Comparison of ENCODE assay signal across 26 cellular contexts in genomic region chr4:139470295-139470694, GRCh38.
"Had no signal": no experiment of that assay in that cellular context is flagged by ENCODE, and none has a peak within 500 bp of the region (broad histone marks: within the 10 kb centered on the region; RNA-seq: fewer than 3 reads in every experiment).

No MANE protein-coding gene starts in this region.

- H3K4me1 ChIP-seq: gastrocnemius medialis had no signal

- H3K4me3 Mint-ChIP-seq: activated CD4-positive, alpha-beta T cell treated with anti-CD3 and anti-CD28 coated beads, Interleukin-2, amount 10 ng/mL, durations not matched to agents 7 days and 5 days; activated CD8-positive, alpha-beta T cell treated with anti-CD3 and anti-CD28 coated beads for 36 hours; activated naive CD8-positive, alpha-beta T cell treated with anti-CD3 and anti-CD28 coated beads, Interleukin-2, amount 10 ng/mL, durations not matched to agents 7 days and 5 days; activated T-helper 1 cell treated with anti-CD3 and anti-CD28 coated beads, Interleukin-12 subunit alpha, Interleukin-12 subunit beta, Interleukin-2, Interleukin-4 antibody, amounts not matched to agents 30 ng/mL and 10 ng/mL and 1 ng/mL, durations not matched to agents 14 hours and 24 hours and 36 hours; endodermal cell; memory B cell; nephron; T-helper 2 cell treated with Interferon-gamma antibody and Interleukin-4, amounts not matched to agents 5 μg/mL and 100 μg/mL, for 36 hours had no signal

- H3K27me3 ChIP-seq: esophagus squamous epithelium, gastrocnemius medialis, upper lobe of left lung had no signal

- H3K27ac ChIP-seq: coronary artery, esophagus squamous epithelium, gastrocnemius medialis, thoracic aorta, upper lobe of left lung, VCaP had no signal

- H3K4me3 ChIP-seq: coronary artery, esophagus squamous epithelium, gastrocnemius medialis, thoracic aorta, upper lobe of left lung had no signal

- H3K27me3 Mint-ChIP-seq: activated CD4-positive, alpha-beta T cell treated with anti-CD3 and anti-CD28 coated beads, Interleukin-2, amount 10 ng/mL, durations not matched to agents 7 days and 5 days; activated CD8-positive, alpha-beta T cell treated with anti-CD3 and anti-CD28 coated beads for 36 hours; activated naive CD8-positive, alpha-beta T cell treated with anti-CD3 and anti-CD28 coated beads, Interleukin-2, amount 10 ng/mL, durations not matched to agents 7 days and 5 days; memory B cell had no signal

- H3K9me3 ChIP-seq: gastrocnemius medialis, thoracic aorta, upper lobe of left lung had no signal

- H3K4me1 Mint-ChIP-seq: activated CD4-positive, alpha-beta T cell treated with anti-CD3 and anti-CD28 coated beads, Interleukin-2, amount 10 ng/mL, durations not matched to agents 7 days and 5 days; activated naive CD8-positive, alpha-beta T cell treated with anti-CD3 and anti-CD28 coated beads, Interleukin-2, amount 10 ng/mL, durations not matched to agents 7 days and 5 days; nephron had no signal

- ATAC-seq: activated CD8-positive, alpha-beta T cell treated with anti-CD3 and anti-CD28 coated beads for 36 hours; gastrocnemius medialis; left ventricle myocardium superior; sciatic nerve had no signal

- H3K27ac Mint-ChIP-seq: activated CD4-positive, alpha-beta T cell treated with anti-CD3 and anti-CD28 coated beads, Interleukin-2, amount 10 ng/mL, durations not matched to agents 7 days and 5 days; activated CD8-positive, alpha-beta T cell treated with anti-CD3 and anti-CD28 coated beads for 36 hours; activated naive CD8-positive, alpha-beta T cell treated with anti-CD3 and anti-CD28 coated beads, Interleukin-2, amount 10 ng/mL, durations not matched to agents 7 days and 5 days; activated T-helper 1 cell treated with anti-CD3 and anti-CD28 coated beads, Interleukin-12 subunit alpha, Interleukin-12 subunit beta, Interleukin-2, Interleukin-4 antibody, amounts not matched to agents 30 ng/mL and 10 ng/mL and 1 ng/mL, durations not matched to agents 14 hours and 24 hours and 36 hours; nephron; T-helper 2 cell treated with Interferon-gamma antibody and Interleukin-4, amounts not matched to agents 5 μg/mL and 100 μg/mL, for 36 hours had no signal

- FAIRE-seq: small intestine had no signal

- DNase-seq: activated CD4-positive, alpha-beta T cell treated with anti-CD3 and anti-CD28 coated beads, Interleukin-2, amount 10 ng/mL, durations not matched to agents 7 days and 5 days; activated CD4-positive, CD25-positive, alpha-beta regulatory T cell treated with anti-CD3 and anti-CD28 coated beads, Interleukin-2, amount 50 U/mL, for 72 hours; activated CD8-positive, alpha-beta T cell treated with anti-CD3 and anti-CD28 coated beads for 36 hours; activated naive CD4-positive, alpha-beta T cell treated with Interleukin-2 at 50 U/mL for 16 hours; activated naive CD8-positive, alpha-beta T cell treated with anti-CD3 and anti-CD28 coated beads, Interleukin-2, amount 10 ng/mL, durations not matched to agents 7 days and 5 days; amniotic stem cell; cerebellar nuclear complex; endodermal cell; esophagus squamous epithelium; gastrocnemius medialis; head of caudate nucleus; hypothalamus; left ventricle myocardium superior; nucleus accumbens; stimulated activated CD4-positive, alpha-beta T cell treated with anti-CD3 and anti-CD28 coated beads, Interleukin-2, amount 100 ng/mL, for 24 hours; stimulated activated naive CD4-positive, alpha-beta T cell; upper lobe of left lung had no signal
